ENCODE assay signal across 8 cellular contexts in the genomic region with DNA sequence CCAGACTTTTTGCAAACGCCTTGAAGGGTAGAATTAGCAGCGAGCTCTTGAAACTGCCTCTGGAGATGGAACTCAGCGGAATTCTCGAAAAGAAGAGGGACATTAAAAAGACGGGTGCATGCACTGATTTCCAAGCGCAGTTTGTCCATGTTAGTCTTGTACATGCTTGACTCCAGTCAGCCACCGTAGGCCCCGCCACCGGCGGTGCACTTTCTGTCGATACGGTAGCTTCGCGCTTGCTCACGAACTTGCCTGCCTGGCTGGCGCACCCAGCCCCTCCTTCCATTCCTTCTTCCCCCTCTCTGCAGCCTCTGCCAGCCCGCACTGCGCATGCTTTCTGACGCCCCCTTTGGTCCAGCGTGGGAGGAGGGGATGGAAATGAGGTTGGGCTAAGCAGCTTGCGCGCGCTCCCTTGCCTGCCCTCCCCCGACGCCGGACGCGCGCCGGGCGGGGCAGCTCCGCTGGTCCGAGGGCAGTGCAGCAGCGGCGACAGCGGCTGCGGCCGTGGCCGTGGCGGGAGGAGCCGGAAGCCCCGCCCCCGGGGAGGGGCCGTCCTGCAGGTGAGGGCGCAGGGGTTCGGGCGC. TPM values are rescaled to one million over a fixed set of nuclear protein-coding genes. Genes with fewer than 3 reads are reported as not detected.
DNase-seq lines count a peak whose midpoint lies in the region; FAIRE-seq lines count a peak whose summit lies in the region.

A gene with protein sequence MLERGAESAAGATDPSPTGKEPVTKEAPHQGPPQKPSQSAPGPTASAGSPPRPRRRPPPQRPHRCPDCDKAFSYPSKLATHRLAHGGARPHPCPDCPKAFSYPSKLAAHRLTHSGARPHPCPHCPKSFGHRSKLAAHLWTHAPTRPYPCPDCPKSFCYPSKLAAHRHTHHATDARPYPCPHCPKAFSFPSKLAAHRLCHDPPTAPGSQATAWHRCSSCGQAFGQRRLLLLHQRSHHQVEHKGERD (plus strand): TSS at position 227 of the 584 bp plus-strand sequence. CDS start 1,235 bp downstream, outside the sequence.

- no peak for FAIRE-seq in frontal cortex (lab: Jason Lieb, UNC)

- peak within 1 kb of the TSS; percentile 61 for H3K4me3 ChIP-seq in H7 (ENCODE audit: insufficient read depth, low read depth, low read length)

- DNase-seq in ELR (ENCODE audit: low read depth) (peak; percentile 87), H7 (peak; percentile 97), M059J (ENCODE audit: low read depth) (peak; percentile 89), SIG-M5 treated with dmso at 0.1 percent for 504 hours (lab: John Stamatoyannopoulos, UW; ENCODE audit: unreplicated experiment) (peak; percentile 90), frontal cortex (ENCODE audit: low spot score in 2 of 2) (peak; percentile 81 to 93), non-pigmented ciliary epithelial cell (ENCODE audit: low read depth) (peak; percentile 80), superior temporal gyrus (ENCODE audit: extremely low spot score) (peak; percentile 94)
- peak; percentile 51 to 78 (median 61) for DNase-seq in activated naive CD4-positive, alpha-beta T cell (lab: John Stamatoyannopoulos, UW)

- H3K36me3 ChIP-seq in H7 (replicated peaks; ENCODE audit: control insufficient read depth, insufficient read depth, low read length) = no peaks in the 10 kb centered on the region; the same call in 1 of the 2 replicates

- H3K27me3 ChIP-seq in H7 (ENCODE audit: control insufficient read depth, insufficient read depth, low read length) = peaks cover 5% of the 10 kb centered on the region; the same call in 1 of the 2 replicates

RNA-seq across cellular contexts. Expression of the gene that starts here (rescaled TPM):
- total RNA-seq in H7 (2014; rRNA removed; shearing (Covaris generic)) = not detected in 2 replicates
- not detected in 2 replicates for total RNA-seq in M059J (2014; rRNA removed; shearing (Covaris generic))
- 0.82 TPM for total RNA-seq in frontal cortex

Comparison
In these comparisons a context has a peak if more than half of its experiments do, and no peak if none do; other contexts are left out.
1. Peak in every context shown above with its lines: DNase-seq and H3K4me3 ChIP-seq.
2. Peak in DNase-seq and H3K4me3 ChIP-seq in H7; RNA of the gene not detected or under 1 TPM.
3. Peak in DNase-seq in M059J; RNA of the gene not detected or under 1 TPM.
4. Peak in DNase-seq in frontal cortex; RNA of the gene not detected or under 1 TPM.